9 cellular contexts compared by ENCODE assay signal in the genomic region with DNA sequence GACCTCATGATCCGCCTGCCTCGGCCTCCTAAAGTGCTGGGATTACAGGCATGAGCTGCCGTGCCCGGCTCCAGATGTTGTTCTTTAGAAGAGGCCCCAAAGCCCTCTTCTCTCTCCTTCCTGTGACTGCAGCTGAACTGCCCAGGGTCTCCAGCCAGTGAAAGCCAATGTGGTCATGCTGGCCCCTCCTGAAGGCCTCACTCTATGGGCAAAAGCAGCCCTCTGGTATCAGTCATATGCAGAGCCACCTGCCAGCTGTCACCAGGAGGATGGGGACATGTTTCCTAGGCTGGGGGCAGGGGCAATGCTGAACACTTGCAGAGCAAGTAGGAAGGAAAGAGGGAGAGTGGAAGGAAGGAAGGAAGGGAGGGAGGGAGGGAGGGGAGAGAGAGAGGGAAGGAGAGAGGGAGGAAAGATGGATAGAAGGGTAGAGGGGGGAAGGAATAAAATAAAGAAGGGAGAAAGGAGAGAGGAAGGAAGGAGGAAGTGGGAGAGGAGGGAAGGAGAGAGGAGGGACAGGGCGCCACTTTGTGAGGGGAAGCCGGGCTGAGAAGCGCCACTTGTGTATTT. TPM values are rescaled to one million over a fixed set of nuclear protein-coding genes. Genes with fewer than 3 reads are reported as not detected.
DNase-seq lines count a peak whose midpoint lies in the region; ATAC-seq and TF ChIP-seq lines count a peak whose summit lies in the region.
"Had no signal": no experiment of that assay in that cellular context is flagged by ENCODE, and none has a peak within 500 bp of the region (broad histone marks: within the 10 kb centered on the region; RNA-seq: fewer than 3 reads in every experiment).

No MANE protein-coding gene starts in this region.

- peak overlapping the region; percentile 93 for H2AK5ac ChIP-seq in IMR-90 (ENCODE audit: low read depth, low read length)

- WGBS in IMR-90 (ENCODE audit: extremely low coverage in 2 of 2, insufficient read length in 1 of 2), 2 experiments = 50% methylated on average over 2 of the region's 7 CpGs; no CpG with 5 or more reads in 1 of the 2 experiments

- H3K9ac ChIP-seq in IMR-90 (ENCODE audit: low read depth, low read length) = peak overlapping the region; percentile 62

- TF ChIP-seq POLR2A in IMR-90 (IDR thresholded peaks at IDR 0.05; ENCODE audit: low read depth, low read length) = no peak

- DNase-seq in AG10803 (ENCODE audit: low read depth) (no peak), IMR-90 (no peak), dorsolateral prefrontal cortex (no peak), ecto neural progenitor cell (ENCODE audit: low spot score) (no peak)
- no peak for DNase-seq in stimulated activated CD4-positive, alpha-beta T cell treated with anti-CD3 and anti-CD28 coated beads, Interleukin-15, amount 100 ng/mL, for 24 hours
- DNase-seq: activated effector memory CD4-positive, alpha-beta T cell treated with anti-CD3 and anti-CD28 coated beads, Interleukin-2, amount 50 U/mL, for 16 hours had no signal

- H3K56ac ChIP-seq in IMR-90 (ENCODE audit: extremely low read depth, insufficient read depth, low read length) = peak overlapping the region; percentile 40; the same call in 1 of the 2 replicates

- peaks cover 0 to 14% of the 10 kb centered on the region in 2 experiments; a peak in 1 of 4 replicates for H3K79me1 ChIP-seq in IMR-90 (ENCODE audit: low read depth in 1 of 2, low read length in 2 of 2)

- peaks cover 16% of the 10 kb centered on the region for H3K9me1 ChIP-seq in IMR-90 (ENCODE audit: insufficient read depth, low read length)

- peak overlapping the region; percentile 91 for H2BK120ac ChIP-seq in IMR-90 (ENCODE audit: low read depth, low read length)

- H3K4me3 ChIP-seq in AG10803 (ENCODE audit: low read length) (peak overlapping the region; percentile 24), IMR-90 (ENCODE audit: insufficient read depth, low read depth, low read length) (no peak overlapping the region), dorsolateral prefrontal cortex (peak overlapping the region in 40 of 59 donors; percentile 3 to 53 (median 26)), neuron (ENCODE audit: low read length) (peak overlapping the region; percentile 23)

- peak overlapping the region; percentile 63 for H3K23ac ChIP-seq in IMR-90 (ENCODE audit: low read depth, low read length)

- H4K91ac ChIP-seq in IMR-90 (ENCODE audit: insufficient read depth, low read depth, low read length) = peak overlapping the region; percentile 93

- POLR2A ChIA-PET in IMR-90 (lab: Charles Lee; ENCODE audit: unreplicated experiment) = interaction anchor here (1.0 kb wide), 1 partner anchor 8 kb away, joined by 10 read pairs; no protein-coding TSS in a partner anchor

- no peak for TF ChIP-seq RAD21 in IMR-90 (IDR thresholded peaks at IDR 0.05; ENCODE audit: low read length)

- peak overlapping the region; percentile 78 for H2BK20ac ChIP-seq in IMR-90 (ENCODE audit: low read depth, low read length)

- CTCF ChIA-PET in IMR-90 (lab: Yijun Ruan, JAX) = no interaction called here

- peak overlapping the region; percentile 10 for H3K18ac ChIP-seq in IMR-90 (ENCODE audit: low read depth, low read length)

- H3K27ac ChIP-seq in IMR-90 (ENCODE audit: insufficient read depth, low read length) = peak overlapping the region; percentile 94
- H3K27ac ChIP-seq in dorsolateral prefrontal cortex = peak overlapping the region in 49 of 59 donors; percentile 4 to 83 (median 55)

- H3K4ac ChIP-seq in IMR-90 (ENCODE audit: low read depth, low read length) = peak overlapping the region; percentile 87

- in situ Hi-C loops in IMR-90 (cut with MboI; ENCODE audit: low sequenced_read_pairs) = no loop called here

- H2AK9ac ChIP-seq in IMR-90 (replicated peaks; ENCODE audit: low read depth, low read length, poor library complexity) = peak overlapping the region; percentile 81

- peak overlapping the region; percentile 77 for H3K14ac ChIP-seq in IMR-90 (replicated peaks; ENCODE audit: low read depth, low read length)

- peak overlapping the region; percentile 51 for H3K4me2 ChIP-seq in IMR-90 (ENCODE audit: low read depth, low read length)

- intact Hi-C loops in IMR-90 (cut with micrococcal nuclease) (no loop called here), dorsolateral prefrontal cortex (cut with DNase I) (no loop called here)

- peak overlapping the region; percentile 90 for H2BK5ac ChIP-seq in IMR-90 (ENCODE audit: low read depth, low read length, poor library complexity, severe bottlenecking)

- peak overlapping the region; percentile 98; the same call in 2 of the 3 replicates for H2BK15ac ChIP-seq in IMR-90 (ENCODE audit: low read depth, low read length)

- dilution Hi-C loops in IMR-90 (cut with HindIII; ENCODE audit: low sequenced_read_pairs, unreplicated experiment) = no loop called here

- H3K9me3 ChIP-seq in IMR-90 (ENCODE audit: control insufficient read depth, insufficient read depth, low read length) (no peaks in the 10 kb centered on the region), neuron (ENCODE audit: low read length) (no peaks in the 10 kb centered on the region)

- TF ChIP-seq CTCF in AG10803 (conservative IDR thresholded peaks at IDR 0.05; ENCODE audit: low read length) (no peak), IMR-90 (conservative IDR thresholded peaks at IDR 0.05; ENCODE audit: low read depth, low read length) (no peak), dorsolateral prefrontal cortex (IDR thresholded peaks at IDR 0.05 in 54 of 56, conservative IDR thresholded peaks at IDR 0.05 in 2 of 56; ENCODE audit: low read depth in 1 of 56, partially characterized antibody in 56 of 56) (no peak)

- BruUV-seq in IMR-90 (replicated peaks; lab: Mats Ljungman, UMichigan) = no TSS peak

- no peaks in the 10 kb centered on the region for H3K36me3 ChIP-seq in IMR-90 (ENCODE audit: control insufficient read depth, insufficient read depth, low read length)
- no peaks in the 10 kb centered on the region for H3K36me3 ChIP-seq in neuron (ENCODE audit: insufficient read depth, low read length)

- ATAC-seq in IMR-90 (ENCODE audit: low read depth) (no peak), HG02610 (IDR thresholded peaks at IDR 0.05; ENCODE audit: unreplicated experiment) (no peak), GM21619 (IDR thresholded peaks at IDR 0.05; ENCODE audit: unreplicated experiment) (no peak)

- H3K4me1 ChIP-seq in IMR-90 (ENCODE audit: control insufficient read depth, insufficient read depth, low read length) (peaks cover 33% of the 10 kb centered on the region), neuron (ENCODE audit: insufficient read depth, low read length) (peaks cover 32% of the 10 kb centered on the region)

- peak overlapping the region; percentile 91 to 96 for H4K8ac ChIP-seq in IMR-90 (ENCODE audit: low read depth in 2 of 2, low read length in 2 of 2)

- peak overlapping the region; percentile 86 for H4K5ac ChIP-seq in IMR-90 (ENCODE audit: low read depth, low read length)

- H3K27me3 ChIP-seq in IMR-90 (ENCODE audit: control insufficient read depth, insufficient read depth, low read length) (no peaks in the 10 kb centered on the region), dorsolateral prefrontal cortex (no peaks in the 10 kb centered on the region), neuron (ENCODE audit: insufficient read depth, low read length) (no peaks in the 10 kb centered on the region)

- H2AFZ ChIP-seq in IMR-90 (replicated peaks; ENCODE audit: low read length, poor library complexity) = peak overlapping the region; percentile 89
- H2AFZ ChIP-seq in neuron (ENCODE audit: low read depth, low read length) = no peak overlapping the region

- H4K20me1 ChIP-seq in IMR-90 (ENCODE audit: insufficient read depth, low read length) = no peaks in the 10 kb centered on the region

TF ChIP-seq in IMR-90, 13 proteins besides CTCF, POLR2A, EP300 and RAD21:
- TF ChIP-seq BHLHE40 (IDR thresholded peaks at IDR 0.05; ENCODE audit: low read depth, low read length) (no peak), CEBPB (IDR thresholded peaks at IDR 0.05; ENCODE audit: low read depth, low read length) (no peak), MAZ (IDR thresholded peaks at IDR 0.05; ENCODE audit: borderline replicate concordance, low read depth, low read length) (no peak), RCOR1 (IDR thresholded peaks at IDR 0.05; ENCODE audit: insufficient replicate concordance, low read length) (no peak), MXI1 (IDR thresholded peaks at IDR 0.05; ENCODE audit: borderline replicate concordance, low read depth, low read length) (no peak), CHD1 (IDR thresholded peaks at IDR 0.05; ENCODE audit: low read depth, low read length) (no peak), NFE2L2 (IDR thresholded peaks at IDR 0.05; ENCODE audit: low read depth, low read length) (no peak)
- TF ChIP-seq, protein P1, sequence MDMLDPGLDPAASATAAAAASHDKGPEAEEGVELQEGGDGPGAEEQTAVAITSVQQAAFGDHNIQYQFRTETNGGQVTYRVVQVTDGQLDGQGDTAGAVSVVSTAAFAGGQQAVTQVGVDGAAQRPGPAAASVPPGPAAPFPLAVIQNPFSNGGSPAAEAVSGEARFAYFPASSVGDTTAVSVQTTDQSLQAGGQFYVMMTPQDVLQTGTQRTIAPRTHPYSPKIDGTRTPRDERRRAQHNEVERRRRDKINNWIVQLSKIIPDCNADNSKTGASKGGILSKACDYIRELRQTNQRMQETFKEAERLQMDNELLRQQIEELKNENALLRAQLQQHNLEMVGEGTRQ (IDR thresholded peaks at IDR 0.05; ENCODE audit: low read depth, low read length) = no peak

RNA-seq across cellular contexts. Expression of a gene that starts 36.0 kb away (rescaled TPM):
- total RNA-seq in IMR-90 (2012; rRNA removed) (19.7 and 19.9 TPM in 2 replicates), dorsolateral prefrontal cortex (100 to 1,000 TPM in 6 of 120 experiments, 10 to 100 TPM in 80, 1 to 10 TPM in 34; 1.7 to 175 (median 17.1) TPM)
- polyA plus RNA-seq in IMR-90 (2012; rRNA removed) = 18.3 and 19.2 TPM in 2 replicates
- polyA plus RNA-seq in IMR-90 (2012; cell fraction: cytosol; rRNA removed) = 29.0 and 102 TPM in 2 replicates
- 163 and 202 TPM in 2 replicates for polyA plus RNA-seq in IMR-90 (2012; cell fraction: nucleus; rRNA removed; ENCODE audit: low replicate concordance)

RNA-seq across cellular contexts. Expression of a gene that starts 54.5 kb away (rescaled TPM):
- total RNA-seq in IMR-90 (2012; rRNA removed) (14.4 and 18.5 TPM in 2 replicates), dorsolateral prefrontal cortex (10 to 100 TPM; 40.3 to 89.2 (median 57.6) TPM)
- 35.5 and 43.2 TPM in 2 replicates for polyA plus RNA-seq in IMR-90 (2012; rRNA removed)
- polyA plus RNA-seq in IMR-90 (2012; cell fraction: cytosol; rRNA removed) = 26.3 and 45.8 TPM in 2 replicates
- 189 and 191 TPM in 2 replicates for polyA plus RNA-seq in IMR-90 (2012; cell fraction: nucleus; rRNA removed; ENCODE audit: low replicate concordance)
